In the genomic region with DNA sequence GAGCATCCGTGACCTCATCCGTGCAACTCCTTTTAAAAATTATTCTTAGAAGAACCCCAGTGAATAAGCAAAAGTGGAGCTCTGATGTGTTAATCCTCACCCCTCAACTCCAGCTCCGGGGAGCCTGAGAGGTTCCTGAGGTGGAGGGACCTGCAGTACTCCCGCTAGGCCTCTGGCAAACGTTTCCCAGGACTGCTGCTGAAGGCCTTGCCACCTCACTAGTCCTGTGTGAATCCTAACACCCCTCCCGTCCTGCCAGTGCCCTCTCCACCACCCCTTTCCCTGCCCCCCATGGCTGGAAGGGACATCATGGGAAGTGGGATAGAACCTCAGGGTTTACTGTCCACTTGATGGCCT, we compare ENCODE assay signal across 14 cellular contexts.
A peak's percentile ranks its signal among the peaks of the same experiment; 100 is the strongest.
DNase-seq lines count a peak whose midpoint lies in the region; ATAC-seq and TF ChIP-seq lines count a peak whose summit lies in the region.
"Had no signal": no experiment of that assay in that cellular context is flagged by ENCODE, and none has a peak within 500 bp of the region (broad histone marks: within the 10 kb centered on the region; RNA-seq: fewer than 3 reads in every experiment).

No MANE protein-coding gene starts in this region.

- intact Hi-C loops in activated CD8-positive, alpha-beta T cell treated with anti-CD3 and anti-CD28 coated beads for 36 hours (cut with micrococcal nuclease), result loop anchor here (5.0 kb wide), 1 partner anchor 33 kb away; no protein-coding TSS in a partner anchor
- intact Hi-C loops in esophagus muscularis mucosa (cut with DNase I) (loop anchor here (5.0 kb wide), 1 partner anchor 103 kb away; no protein-coding TSS in a partner anchor), spleen (cut with DNase I; ENCODE audit: low total_unique reads) (no loop called here)

- no peaks in the 10 kb centered on the region for H4K20me1 ChIP-seq in GM23248 (ENCODE audit: insufficient read depth)

- DNase-seq in GM23248 (peak; percentile 49), esophagus muscularis mucosa (ENCODE audit: extremely low spot score) (peak; percentile 60), spleen (peak; percentile 67), DMS 273 (lab: John Stamatoyannopoulos, UW; ENCODE audit: unreplicated experiment) (no peak), HAP-1 (ENCODE audit: low spot score in 2 of 2) (no peak)
- no peak for DNase-seq in activated CD8-positive, alpha-beta T cell treated with anti-CD3 and anti-CD28 coated beads for 36 hours
- DNase-seq: body of pancreas; GOT3; left colon; NCI-H1694 treated with DMSO at 0.1 percent for 48 hours; NCI-H446 treated with DMSO at 0.1 percent for 48 hours; psoas muscle; stimulated activated CD4-positive, alpha-beta T cell treated with anti-CD3 and anti-CD28 coated beads, Interleukin-15, amount 100 ng/mL, for 24 hours had no signal

- H3K4me3 Mint-ChIP-seq in activated CD8-positive, alpha-beta T cell treated with anti-CD3 and anti-CD28 coated beads for 36 hours, result no peak overlapping the region

- H3K9me3 ChIP-seq in GM23248 (ENCODE audit: low read depth), result no peaks in the 10 kb centered on the region
- no peaks in the 10 kb centered on the region for H3K9me3 ChIP-seq in esophagus muscularis mucosa
- no peaks in the 10 kb centered on the region for H3K9me3 ChIP-seq in spleen
- H3K9me3 ChIP-seq in HAP-1, result no peaks in the 10 kb centered on the region
- H3K9me3 ChIP-seq: body of pancreas, psoas muscle had no signal

- H3K4me3 ChIP-seq in GM23248, result 0 out of 2 replicates have a peak overlapping the region, but pooled peaks have one; percentile 26
- peak overlapping the region in 2 of 4 donors; percentile 26 to 27 for H3K4me3 ChIP-seq in esophagus muscularis mucosa
- no peak overlapping the region for H3K4me3 ChIP-seq in spleen
- H3K4me3 ChIP-seq in HAP-1, result no peak overlapping the region
- H3K4me3 ChIP-seq: body of pancreas, psoas muscle had no signal

- no peak for TF ChIP-seq CTCF in activated CD8-positive, alpha-beta T cell treated with anti-CD3 and anti-CD28 coated beads for 36 hours (IDR thresholded peaks at IDR 0.05)
- no peak for TF ChIP-seq CTCF in esophagus muscularis mucosa (IDR thresholded peaks at IDR 0.05)
- TF ChIP-seq CTCF in spleen (IDR thresholded peaks at IDR 0.05 in 8 of 11, conservative IDR thresholded peaks at IDR 0.05 in 3 of 11), result no peak

- H3K4me1 ChIP-seq in GM23248 (ENCODE audit: insufficient read depth) (peaks cover 18% of the 10 kb centered on the region), esophagus muscularis mucosa (peaks cover 30 to 79% (median 60%) of the 10 kb centered on the region in 4 donors), spleen (peaks cover 9 to 80% (median 39%) of the 10 kb centered on the region in 6 donors), HAP-1 (no peaks in the 10 kb centered on the region)
- H3K4me1 ChIP-seq: psoas muscle had no signal

- WGBS in GM23248 (ENCODE audit: low coverage in 1 of 2, low lambda C conversion rate in 2 of 2, missing lambda C conversion rate in 2 of 2), 2 experiments, result 58 to 63% methylated on average over 6 of the region's 6 CpGs
- WGBS in esophagus muscularis mucosa, result 50% methylated on average over 6 of the region's 6 CpGs
- WGBS in spleen, 5 donors, result 63 to 84% (median 67%) methylated on average over 6 of the region's 6 CpGs

- no peak for ATAC-seq in activated CD8-positive, alpha-beta T cell treated with anti-CD3 and anti-CD28 coated beads for 36 hours
- no peak for ATAC-seq in HG03135 (IDR thresholded peaks at IDR 0.05; ENCODE audit: unreplicated experiment)
- ATAC-seq: body of pancreas, left colon, psoas muscle had no signal

- TF ChIP-seq POLR2A in esophagus muscularis mucosa (IDR thresholded peaks at IDR 0.05; ENCODE audit: low read depth) (no peak), spleen (IDR thresholded peaks at IDR 0.05) (no peak)

- peaks cover 3% of the 10 kb centered on the region for H3K36me3 Mint-ChIP-seq in activated CD8-positive, alpha-beta T cell treated with anti-CD3 and anti-CD28 coated beads for 36 hours (ENCODE audit: low read depth)

- H2AFZ ChIP-seq in GM23248, result 0 out of 2 replicates have a peak overlapping the region, but pooled peaks have one; percentile 15

- CTCF ChIA-PET in activated CD8-positive, alpha-beta T cell treated with anti-CD3 and anti-CD28 coated beads for 36 hours (lab: Charles Lee), result interaction anchor here (0.8 to 5.2 kb wide), 10 partner anchors 8 to 103 kb away, joined by 3 to 50 read pairs (median 5); no protein-coding TSS in a partner anchor

- H3K36me3 ChIP-seq in GM23248 (ENCODE audit: low read depth) (no peaks in the 10 kb centered on the region), esophagus muscularis mucosa (peaks cover 0 to 10% (median 7%) of the 10 kb centered on the region in 4 donors), spleen (peaks cover 0 to 18% (median 10%) of the 10 kb centered on the region in 6 donors), HAP-1 (replicated peaks) (no peaks in the 10 kb centered on the region)

- peak overlapping the region; percentile 44 for H3K9ac ChIP-seq in GM23248

- H3K4me2 ChIP-seq in GM23248 (ENCODE audit: unreplicated experiment), result peak overlapping the region; percentile 43

- POLR2A ChIA-PET in activated CD8-positive, alpha-beta T cell treated with anti-CD3 and anti-CD28 coated beads for 36 hours (lab: Charles Lee), result interaction anchor here (0.7 to 2.9 kb wide), 7 partner anchors 9 to 684 kb away, joined by 3 to 15 read pairs (median 5); no protein-coding TSS in a partner anchor

- H3K27ac ChIP-seq in GM23248 (peak overlapping the region; percentile 36), esophagus muscularis mucosa (replicated peaks in 1 of 4) (peak overlapping the region; percentile 31 to 72 (median 66)), spleen (peak overlapping the region in 5 of 8 donors; percentile 18 to 77 (median 58))
- H3K27ac ChIP-seq: body of pancreas, psoas muscle had no signal

- H3K9me3 Mint-ChIP-seq in activated CD8-positive, alpha-beta T cell treated with anti-CD3 and anti-CD28 coated beads for 36 hours, result no peaks in the 10 kb centered on the region

- no peak for TF ChIP-seq EP300 in esophagus muscularis mucosa (IDR thresholded peaks at IDR 0.05)

- H3K9me2 ChIP-seq in GM23248 (ENCODE audit: insufficient read depth), result no peaks in the 10 kb centered on the region

- H3F3A ChIP-seq in GM23248 (ENCODE audit: insufficient read depth), result no peaks in the 10 kb centered on the region

- H3K4me1 Mint-ChIP-seq in activated CD8-positive, alpha-beta T cell treated with anti-CD3 and anti-CD28 coated beads for 36 hours (ENCODE audit: low read depth), result peaks cover 79% of the 10 kb centered on the region

- H3K27ac Mint-ChIP-seq in activated CD8-positive, alpha-beta T cell treated with anti-CD3 and anti-CD28 coated beads for 36 hours, result peak overlapping the region; percentile 77

- H3K27me3 Mint-ChIP-seq in activated CD8-positive, alpha-beta T cell treated with anti-CD3 and anti-CD28 coated beads for 36 hours, result no peaks in the 10 kb centered on the region

- H3K79me2 ChIP-seq in GM23248 (ENCODE audit: insufficient read depth), result no peaks in the 10 kb centered on the region; the same call in 1 of the 2 replicates

- in situ Hi-C loops in GM23248 (cut with MboI) (no loop called here), HAP-1 (cut with MboI; ENCODE audit: low sequenced_read_pairs) (no loop called here)

- H3K27me3 ChIP-seq in GM23248 (replicated peaks; ENCODE audit: insufficient read depth) (no peaks in the 10 kb centered on the region), esophagus muscularis mucosa (no peaks in the 10 kb centered on the region), spleen (replicated peaks in 1 of 7) (no peaks in the 10 kb centered on the region), HAP-1 (ENCODE audit: low read depth) (no peaks in the 10 kb centered on the region)
- H3K27me3 ChIP-seq: body of pancreas had no signal

Comparison
In these comparisons a context has a peak if more than half of its experiments do, and no peak if none do; other contexts are left out.
1. DNase-seq: peak in GM23248 (single experiment), esophagus muscularis mucosa (single experiment) and spleen (single experiment); none in activated CD8-positive, alpha-beta T cell treated with anti-CD3 and anti-CD28 coated beads for 36 hours (single experiment), DMS 273 (single experiment) and HAP-1 (0 of 2).
2. Peak in every context shown above with its lines, with median percentiles within 50 percentile points of each other: H3K27ac ChIP-seq.